ENCODE assay signal across 11 cellular contexts in the genomic region with DNA sequence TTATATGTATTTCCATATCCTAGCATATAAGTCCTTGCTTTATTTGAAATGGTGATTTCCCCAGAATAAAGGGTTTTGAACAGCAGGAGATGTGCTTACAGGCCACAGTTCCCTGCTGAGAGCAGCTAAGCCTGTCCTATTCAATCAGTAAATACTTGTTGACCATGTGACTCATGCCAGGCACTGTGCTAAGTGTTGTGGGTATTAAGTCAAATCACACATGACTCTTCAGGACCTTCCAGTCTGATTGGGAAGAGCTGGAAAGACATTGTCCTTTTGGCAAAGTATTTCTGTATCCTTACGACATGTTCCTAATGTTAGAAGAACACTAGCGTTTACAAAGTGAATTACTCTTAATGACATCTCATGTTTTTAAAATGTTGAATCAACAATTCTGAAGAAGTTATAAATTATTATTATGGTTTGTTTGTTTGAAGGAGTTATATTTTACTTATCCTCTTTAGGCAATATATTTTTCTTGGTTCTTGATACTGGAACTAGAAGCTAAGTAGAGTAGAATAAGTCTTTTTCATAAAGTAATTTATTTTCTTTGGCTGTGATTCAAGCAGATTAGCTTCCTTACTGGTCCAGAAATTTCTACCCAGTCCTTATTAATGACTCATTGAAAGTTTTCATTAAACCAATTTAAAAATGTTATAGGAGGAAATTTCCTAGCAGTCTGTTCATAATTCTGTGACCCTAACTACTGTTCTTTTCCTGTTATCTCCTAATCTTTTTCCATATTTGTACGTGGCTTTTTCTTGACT.
A peak's percentile ranks its signal among the peaks of the same experiment; 100 is the strongest.
DNase-seq lines count a peak whose midpoint lies in the region; ATAC-seq, FAIRE-seq and TF ChIP-seq lines count a peak whose summit lies in the region.
"Had no signal": no experiment of that assay in that cellular context is flagged by ENCODE, and none has a peak within 500 bp of the region (broad histone marks: within the 10 kb centered on the region; RNA-seq: fewer than 3 reads in every experiment).

No MANE protein-coding gene starts in this region.

- TF ChIP-seq POLR2A in GM12891 (IDR thresholded peaks at IDR 0.05; ENCODE audit: low read depth, low read length), result no peak

- peaks cover 34% of the 10 kb centered on the region for H3K36me3 Mint-ChIP-seq in activated T-helper 1 cell treated with anti-CD3 and anti-CD28 coated beads, Interleukin-12 subunit alpha, Interleukin-12 subunit beta, Interleukin-2, Interleukin-4 antibody, amounts not matched to agents 30 ng/mL and 10 ng/mL and 1 ng/mL, durations not matched to agents 14 hours and 24 hours and 36 hours (ENCODE audit: low read depth)

- CTCF ChIA-PET in AG04449 (lab: Yijun Ruan, JAX), result interaction anchor here (0.7 to 1.3 kb wide), 4 partner anchors 14 to 92 kb away, joined by 3 read pairs; no protein-coding TSS in a partner anchor

- in situ Hi-C loops in astrocyte of the cerebellum (cut with HindIII; ENCODE audit: low sequenced_read_pairs), result no loop called here

- H3K27me3 Mint-ChIP-seq in activated T-helper 1 cell treated with anti-CD3 and anti-CD28 coated beads, Interleukin-12 subunit alpha, Interleukin-12 subunit beta, Interleukin-2, Interleukin-4 antibody, amounts not matched to agents 30 ng/mL and 10 ng/mL and 1 ng/mL, durations not matched to agents 14 hours and 24 hours and 36 hours (ENCODE audit: insufficient read depth), result no peaks in the 10 kb centered on the region
- H3K27me3 Mint-ChIP-seq: CD4-positive, CD25-positive, alpha-beta regulatory T cell; natural killer cell treated with Interleukin-12 subunit alpha and Interleukin-12 subunit beta and Interleukin-15 and Interleukin-18, amount 100 ng/mL, for 72 hours had no signal

- H3K4me3 ChIP-seq in AG04449 (ENCODE audit: low read depth, low read length) (no peak overlapping the region), astrocyte of the cerebellum (ENCODE audit: low read depth, low read length) (no peak overlapping the region)

- POLR2A ChIA-PET in AG04449 (lab: Yijun Ruan, JAX), result interaction anchor here (1.1 kb wide), 1 partner anchor 103 kb away, joined by 3 read pairs; a partner anchor contains a TSS

- peak; percentile 10 for DNase-seq in AG04449 (ENCODE audit: low read depth, low spot score)
- DNase-seq in LHCN-M2 (ENCODE audit: low read depth), result peak; percentile 86
- peak; percentile 37 for DNase-seq in astrocyte of the cerebellum (ENCODE audit: low read depth)
- peak; percentile 71 for DNase-seq in iPS DF 4.7 (ENCODE audit: extremely low read depth, low spot score)
- DNase-seq in activated T-helper 1 cell treated with anti-CD3 and anti-CD28 coated beads, Interleukin-12 subunit alpha, Interleukin-12 subunit beta, Interleukin-2, Interleukin-4 antibody, amounts not matched to agents 30 ng/mL and 10 ng/mL and 1 ng/mL, durations not matched to agents 14 hours and 24 hours and 36 hours (ENCODE audit: low spot score), result no peak
- DNase-seq in GM12891 (ENCODE audit: insufficient read length, low spot score), result no peak
- no peak for DNase-seq in activated gamma-delta T cell (lab: John Stamatoyannopoulos, UW)
- DNase-seq: caudate nucleus; CD4-positive, CD25-positive, alpha-beta regulatory T cell had no signal

- no peak for ATAC-seq in HG03280 (IDR thresholded peaks at IDR 0.05; ENCODE audit: unreplicated experiment)
- ATAC-seq: natural killer cell treated with Interleukin-12 subunit alpha and Interleukin-12 subunit beta and Interleukin-15 and Interleukin-18, amount 100 ng/mL, for 72 hours had no signal

- H3K9me3 Mint-ChIP-seq in activated T-helper 1 cell treated with anti-CD3 and anti-CD28 coated beads, Interleukin-12 subunit alpha, Interleukin-12 subunit beta, Interleukin-2, Interleukin-4 antibody, amounts not matched to agents 30 ng/mL and 10 ng/mL and 1 ng/mL, durations not matched to agents 14 hours and 24 hours and 36 hours, result no peaks in the 10 kb centered on the region
- H3K9me3 Mint-ChIP-seq: CD4-positive, CD25-positive, alpha-beta regulatory T cell; natural killer cell treated with Interleukin-12 subunit alpha and Interleukin-12 subunit beta and Interleukin-15 and Interleukin-18, amount 100 ng/mL, for 72 hours had no signal

- no peak for TF ChIP-seq CTCF in AG04449 (IDR thresholded peaks at IDR 0.05; ENCODE audit: insufficient read depth, low read length, missing control alignments)
- no peak for TF ChIP-seq CTCF in astrocyte of the cerebellum (IDR thresholded peaks at IDR 0.05; ENCODE audit: low read depth, low read length, missing control alignments)

- intact Hi-C loops in activated T-helper 1 cell treated with anti-CD3 and anti-CD28 coated beads, Interleukin-12 subunit alpha, Interleukin-12 subunit beta, Interleukin-2, Interleukin-4 antibody, amounts not matched to agents 30 ng/mL and 10 ng/mL and 1 ng/mL, durations not matched to agents 14 hours and 24 hours and 36 hours (cut with micrococcal nuclease), result no loop called here

- no peak overlapping the region for H3K27ac Mint-ChIP-seq in activated T-helper 1 cell treated with anti-CD3 and anti-CD28 coated beads, Interleukin-12 subunit alpha, Interleukin-12 subunit beta, Interleukin-2, Interleukin-4 antibody, amounts not matched to agents 30 ng/mL and 10 ng/mL and 1 ng/mL, durations not matched to agents 14 hours and 24 hours and 36 hours
- H3K27ac Mint-ChIP-seq: natural killer cell treated with Interleukin-12 subunit alpha and Interleukin-12 subunit beta and Interleukin-15 and Interleukin-18, amount 100 ng/mL, for 72 hours had no signal

- H3K4me3 Mint-ChIP-seq in activated T-helper 1 cell treated with anti-CD3 and anti-CD28 coated beads, Interleukin-12 subunit alpha, Interleukin-12 subunit beta, Interleukin-2, Interleukin-4 antibody, amounts not matched to agents 30 ng/mL and 10 ng/mL and 1 ng/mL, durations not matched to agents 14 hours and 24 hours and 36 hours, result no peak overlapping the region
- H3K4me3 Mint-ChIP-seq: CD4-positive, CD25-positive, alpha-beta regulatory T cell; natural killer cell treated with Interleukin-12 subunit alpha and Interleukin-12 subunit beta and Interleukin-15 and Interleukin-18, amount 100 ng/mL, for 72 hours had no signal

- H3K4me1 Mint-ChIP-seq in activated T-helper 1 cell treated with anti-CD3 and anti-CD28 coated beads, Interleukin-12 subunit alpha, Interleukin-12 subunit beta, Interleukin-2, Interleukin-4 antibody, amounts not matched to agents 30 ng/mL and 10 ng/mL and 1 ng/mL, durations not matched to agents 14 hours and 24 hours and 36 hours (ENCODE audit: low read depth), result no peaks in the 10 kb centered on the region

- FAIRE-seq in GM12891 (lab: Jason Lieb, UNC), result no peak

TF ChIP-seq in GM12891, 5 proteins besides CTCF, POLR2A, EP300 and RAD21:
- TF ChIP-seq POLR2AphosphoS5 (IDR thresholded peaks at IDR 0.05; ENCODE audit: low read depth, low read length) (no peak), TAF1 (IDR thresholded peaks at IDR 0.05; ENCODE audit: low read depth, low read length) (no peak), PAX5 (IDR thresholded peaks at IDR 0.05; ENCODE audit: insufficient read depth, low read length, severe bottlenecking) (no peak), SPI1 (IDR thresholded peaks at IDR 0.05; ENCODE audit: low read depth, low read length) (no peak), POU2F2 (IDR thresholded peaks at IDR 0.05; ENCODE audit: low read depth, low read length) (no peak)

Comparison
In these comparisons a context has a peak if more than half of its experiments do, and no peak if none do; other contexts are left out.
1. DNase-seq: peak in AG04449 (single experiment), LHCN-M2 (single experiment), astrocyte of the cerebellum (single experiment) and iPS DF 4.7 (single experiment); none in activated T-helper 1 cell treated with anti-CD3 and anti-CD28 coated beads, Interleukin-12 subunit alpha, Interleukin-12 subunit beta, Interleukin-2, Interleukin-4 antibody, amounts not matched to agents 30 ng/mL and 10 ng/mL and 1 ng/mL, durations not matched to agents 14 hours and 24 hours and 36 hours (single experiment), GM12891 (single experiment) and activated gamma-delta T cell (single experiment).